8 cellular contexts compared by ENCODE assay signal in the genomic region with DNA sequence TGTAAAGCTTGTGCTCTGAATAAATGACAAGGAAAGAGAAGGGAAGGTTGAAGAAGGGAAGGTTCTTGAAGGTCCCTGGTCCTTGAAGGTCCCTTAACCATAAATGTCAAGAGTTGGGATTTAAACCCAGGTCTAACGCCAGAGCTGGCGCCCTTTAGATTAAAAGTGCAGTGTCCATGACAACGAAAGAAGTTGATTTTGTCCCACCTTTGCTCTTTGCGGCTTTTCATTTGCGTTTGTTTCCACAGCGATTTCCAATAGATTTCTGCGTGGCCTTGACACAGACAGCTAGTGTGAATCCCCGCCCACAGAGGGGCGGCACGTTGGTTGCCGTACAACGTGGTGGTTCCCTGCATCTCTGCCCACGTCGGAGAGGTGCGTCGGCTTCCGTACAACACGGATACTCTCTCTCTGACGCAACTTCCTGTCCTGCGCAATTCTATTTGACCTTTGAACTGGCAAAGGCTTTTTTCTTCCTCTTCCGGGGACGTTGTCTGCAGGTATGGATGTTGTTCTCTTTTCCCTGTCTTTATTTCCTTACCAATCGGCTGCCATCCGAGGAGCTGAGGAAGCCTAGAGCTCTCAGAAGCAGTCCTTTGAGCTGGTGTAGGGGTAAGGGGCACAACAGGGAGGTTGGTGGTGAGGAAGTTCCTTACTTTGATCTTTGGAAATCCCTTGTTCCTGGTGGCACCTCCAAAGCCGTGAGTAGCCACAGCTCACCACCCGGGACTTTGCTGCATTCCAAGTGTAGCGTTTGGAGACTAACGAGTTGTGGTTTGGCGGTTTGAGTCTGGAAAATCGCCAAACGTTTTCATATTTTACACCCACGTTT. TPM values are rescaled to one million over a fixed set of nuclear protein-coding genes. Genes with fewer than 3 reads are reported as not detected.
DNase-seq lines count a peak whose midpoint lies in the region; ATAC-seq and TF ChIP-seq lines count a peak whose summit lies in the region.

Gene RPL34 (plus strand): TSS at position 476 of the 832 bp plus-strand sequence. CDS start 1,384 bp downstream, outside the sequence.

- peak within 1 kb of the TSS; percentile 64; the same call in 1 of the 2 replicates for H2AFZ ChIP-seq in GM23338

- H3K9me3 Mint-ChIP-seq in GM23338: peaks cover 22% of the 10 kb centered on the region
- H3K9me3 Mint-ChIP-seq in naive B cell: peaks cover 0 to 9% (median 0%) of the 10 kb centered on the region in 7 donors
- no peaks in the 10 kb centered on the region for H3K9me3 Mint-ChIP-seq in stimulated activated memory B cell treated with anti-CD40 and anti-IgM and Interleukin-4, amounts not matched to agents 10 μg/mL and 1 μg/mL and 100 μg/mL, for 72 hours

- H3K27me3 Mint-ChIP-seq in GM23338 (ENCODE audit: insufficient read depth, low read depth, poor library complexity) (no peaks in the 10 kb centered on the region), naive B cell (no peaks in the 10 kb centered on the region)
- H3K27me3 Mint-ChIP-seq in stimulated activated memory B cell treated with anti-CD40 and anti-IgM and Interleukin-4, amounts not matched to agents 10 μg/mL and 1 μg/mL and 100 μg/mL, for 72 hours: no peaks in the 10 kb centered on the region

- DNase-seq in GM23338 (ENCODE audit: low spot score) (peak; percentile 97), LHCN-M2 (ENCODE audit: low read depth) (peak; percentile 98), RPMI8226 (peak; percentile 96), fibroblast of gingiva (ENCODE audit: low read depth) (peak; percentile 98), naive B cell (peak; percentile 92)
- DNase-seq in activated T-helper 1 cell treated with anti-CD3 and anti-CD28 coated beads, Interleukin-2, amount 50 U/mL, for 16 hours (ENCODE audit: low read depth in 1 of 2, low spot score in 1 of 2): peak; percentile 88 to 91

- H3K27me3 ChIP-seq in DOHH2 (ENCODE audit: control insufficient read depth, low read length) (no peaks in the 10 kb centered on the region), GM23338 (ENCODE audit: insufficient read depth) (no peaks in the 10 kb centered on the region)

- H3K4me1 Mint-ChIP-seq in GM23338: peaks cover 19% of the 10 kb centered on the region
- peaks cover 33 to 52% (median 43%) of the 10 kb centered on the region in 3 donors for H3K4me1 Mint-ChIP-seq in naive B cell
- peaks cover 53% of the 10 kb centered on the region for H3K4me1 Mint-ChIP-seq in stimulated activated memory B cell treated with anti-CD40 and anti-IgM and Interleukin-4, amounts not matched to agents 10 μg/mL and 1 μg/mL and 100 μg/mL, for 72 hours

- H3K27ac ChIP-seq in DOHH2 (ENCODE audit: low read depth, low read length) (peak within 1 kb of the TSS; percentile 45), GM23338 (ENCODE audit: low read depth) (peak within 1 kb of the TSS; percentile 51)

- H3K36me3 ChIP-seq in DOHH2 (ENCODE audit: control insufficient read depth, low read length) (peaks cover 49% of the 10 kb centered on the region), GM23338 (ENCODE audit: insufficient read depth) (peaks cover 35% of the 10 kb centered on the region)

- no peak for TF ChIP-seq CTCF in DOHH2 (IDR thresholded peaks at IDR 0.05; ENCODE audit: low read depth, low read length, poor library complexity, severe bottlenecking)
- no peak for TF ChIP-seq CTCF in GM23338 (conservative IDR thresholded peaks at IDR 0.05; ENCODE audit: low read depth in 2 of 2)

- H3K79me2 ChIP-seq in DOHH2 (ENCODE audit: control insufficient read depth, low read length): peaks cover 63% of the 10 kb centered on the region
- peaks cover 49% of the 10 kb centered on the region for H3K79me2 ChIP-seq in GM23338 (replicated peaks; ENCODE audit: insufficient read depth)

- peak; percentile 99 for ATAC-seq in GM23338
- peak; percentile 100 for ATAC-seq in naive B cell (ENCODE audit: low read depth in 2 of 2)
- peak; percentile 100 for ATAC-seq in stimulated activated memory B cell treated with anti-CD40 and anti-IgM and Interleukin-4, amounts not matched to agents 10 μg/mL and 1 μg/mL and 100 μg/mL, for 72 hours

- H4K20me1 ChIP-seq in DOHH2 (ENCODE audit: control insufficient read depth, insufficient read depth, low read depth, low read length): peaks cover 30% of the 10 kb centered on the region
- H4K20me1 ChIP-seq in GM23338 (replicated peaks; ENCODE audit: insufficient read depth): peaks cover 36% of the 10 kb centered on the region

- H3F3A ChIP-seq in DOHH2 (ENCODE audit: control insufficient read depth, insufficient read depth) (peaks cover 11% of the 10 kb centered on the region), GM23338 (replicated peaks; ENCODE audit: low read depth) (peaks cover 9% of the 10 kb centered on the region; the same call in 1 of the 2 replicates)

- H3K4me3 ChIP-seq in DOHH2 (ENCODE audit: low read length): peak within 1 kb of the TSS; percentile 91
- peak within 1 kb of the TSS; percentile 94 for H3K4me3 ChIP-seq in GM23338

- H3K27ac Mint-ChIP-seq in GM23338: peak within 1 kb of the TSS; percentile 97
- peak within 1 kb of the TSS; percentile 85 to 99 (median 97) for H3K27ac Mint-ChIP-seq in naive B cell
- peak within 1 kb of the TSS; percentile 97 for H3K27ac Mint-ChIP-seq in stimulated activated memory B cell treated with anti-CD40 and anti-IgM and Interleukin-4, amounts not matched to agents 10 μg/mL and 1 μg/mL and 100 μg/mL, for 72 hours

- peaks cover 39% of the 10 kb centered on the region for H3K4me1 ChIP-seq in DOHH2 (ENCODE audit: control insufficient read depth, low read length)
- H3K4me1 ChIP-seq in GM23338 (ENCODE audit: insufficient read depth): peaks cover 25% of the 10 kb centered on the region

- H3K36me3 Mint-ChIP-seq in GM23338 (ENCODE audit: low read depth) (peaks cover 57% of the 10 kb centered on the region), naive B cell (peaks cover 30 to 34% of the 10 kb centered on the region in 2 donors)
- peaks cover 51% of the 10 kb centered on the region for H3K36me3 Mint-ChIP-seq in stimulated activated memory B cell treated with anti-CD40 and anti-IgM and Interleukin-4, amounts not matched to agents 10 μg/mL and 1 μg/mL and 100 μg/mL, for 72 hours

- H3K4me2 ChIP-seq in DOHH2 (ENCODE audit: low read length): peak within 1 kb of the TSS; percentile 79
- peak within 1 kb of the TSS; percentile 99 for H3K4me2 ChIP-seq in GM23338

- no peaks in the 10 kb centered on the region for H3K9me2 ChIP-seq in DOHH2 (replicated peaks; ENCODE audit: control insufficient read depth, low read length)
- H3K9me2 ChIP-seq in GM23338 (ENCODE audit: insufficient read depth): no peaks in the 10 kb centered on the region

- H3K9me3 ChIP-seq in DOHH2 (ENCODE audit: control insufficient read depth, insufficient read depth, low read length): no peaks in the 10 kb centered on the region

- H3K4me3 Mint-ChIP-seq in GM23338 (peak within 1 kb of the TSS; percentile 94), naive B cell (peak within 1 kb of the TSS; percentile 86 to 100 (median 96))
- peak within 1 kb of the TSS; percentile 92 for H3K4me3 Mint-ChIP-seq in stimulated activated memory B cell treated with anti-CD40 and anti-IgM and Interleukin-4, amounts not matched to agents 10 μg/mL and 1 μg/mL and 100 μg/mL, for 72 hours

TF ChIP-seq in GM23338, 12 proteins besides CTCF, POLR2A, EP300 and RAD21 (continues in another document):
- TF ChIP-seq CREB1 (CRISPR knock-in tag; IDR thresholded peaks at IDR 0.05; ENCODE audit: low read depth) (peak; percentile 93), REST (IDR thresholded peaks at IDR 0.05; ENCODE audit: unreplicated experiment) (no peak), POLR2AphosphoS5 (IDR thresholded peaks at IDR 0.05; ENCODE audit: low read depth) (peak; percentile 98), EZH2 (IDR thresholded peaks at IDR 0.05; ENCODE audit: low read depth, unreplicated experiment) (no peak)

RNA-seq across cellular contexts. Expression of gene RPL34, which starts in this region (rescaled TPM):
- 785 and 927 TPM in 2 replicates for total RNA-seq in GM23338 (2014; rRNA removed; shearing (Covaris generic))
- polyA plus RNA-seq in GM23338 (2016; fragmentation: Nextera tagmentation; extraction: Ambion mirVana): 2,566 and 2,904 TPM in 2 replicates
- total RNA-seq in LHCN-M2 (2014; rRNA removed): 477 and 561 TPM in 2 replicates
- polyA plus RNA-seq in LHCN-M2 (2012): 1,870 TPM
- 1,000 to 10,000 TPM; 3,614 to 4,964 (median 4,202) TPM for polyA plus RNA-seq in naive B cell (ENCODE audit: low read depth in 6 of 6)

Comparison
In these comparisons a context has a peak if more than half of its experiments do, and no peak if none do; other contexts are left out.
1. Peak in every context shown above with its lines: DNase-seq, ATAC-seq, H3K4me3 ChIP-seq and H3K27ac ChIP-seq.